In the genomic region with DNA sequence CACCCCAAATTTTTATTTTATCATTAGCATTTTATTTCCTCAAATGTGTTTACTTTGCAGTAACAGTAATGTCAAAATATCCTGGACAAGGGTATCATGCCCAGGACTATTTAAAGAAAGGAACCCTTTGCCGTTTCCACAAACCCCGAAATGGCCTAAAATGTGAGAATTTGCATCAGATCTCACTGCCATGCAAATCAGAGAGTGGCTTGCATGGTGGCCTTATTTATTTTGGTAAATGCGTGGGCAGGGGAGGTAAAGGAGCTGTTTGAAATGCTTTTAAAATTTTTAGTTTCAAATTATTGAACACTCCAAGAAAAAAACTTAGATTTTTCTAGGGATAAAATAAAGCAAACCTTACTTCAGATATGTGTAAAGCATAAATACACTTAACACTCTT, we compare ENCODE assay signal across 24 cellular contexts. TPM values are rescaled to one million over a fixed set of nuclear protein-coding genes. Genes with fewer than 3 reads are reported as not detected.
DNase-seq lines count a peak whose midpoint lies in the region; ATAC-seq and FAIRE-seq lines count a peak whose summit lies in the region.
"Had no signal": no experiment of that assay in that cellular context is flagged by ENCODE, and none has a peak within 500 bp of the region (broad histone marks: within the 10 kb centered on the region; RNA-seq: fewer than 3 reads in every experiment).

No MANE protein-coding gene starts in this region.

- DNase-seq in ureter (ENCODE audit: low spot score) (no peak), T-helper 9 cell (no peak), frontal cortex (ENCODE audit: low spot score in 2 of 2) (no peak), NCI-H345 (lab: John Stamatoyannopoulos, UW) (no peak)
- DNase-seq: activated CD4-positive, alpha-beta T cell treated with anti-CD3 and anti-CD28 coated beads, Interleukin-2, amount 50 U/mL, for 48 hours; activated naive CD4-positive, alpha-beta T cell treated with anti-CD3 and anti-CD28 coated beads for 36 hours; Caco-2; DND-41; H7; Kasumi-1; mesenchymal stem cell; NCI-H1694 treated with DMSO at 0.1 percent for 48 hours; NCI-H2171 treated with DMSO at 0.1 percent for 48 hours; NCI-H69; pancreas; stimulated activated CD4-positive, alpha-beta T cell treated with anti-CD3 and anti-CD28 coated beads, Interleukin-1b, Interleukin-23, amount 100 ng/mL, for 48 hours; stomach; T-helper 1 cell; trophoblast cell had no signal

- ATAC-seq in GM18519 (IDR thresholded peaks at IDR 0.05; ENCODE audit: low FRiP score, unreplicated experiment) (peak; percentile 67), GM21526 (IDR thresholded peaks at IDR 0.05; ENCODE audit: low FRiP score, unreplicated experiment) (peak; percentile 65), HG03378 (IDR thresholded peaks at IDR 0.05; ENCODE audit: unreplicated experiment) (peak; percentile 79)
- ATAC-seq: HepG2, left lobe of liver, pancreas had no signal

- FAIRE-seq in frontal cortex (lab: Jason Lieb, UNC): no peak
- FAIRE-seq: HepG2, pancreas had no signal

RNA-seq across cellular contexts. Expression of gene ADAT2, which starts 43.8 kb away (rescaled TPM):
- total RNA-seq in ureter (19.7 TPM), frontal cortex (4.5 TPM)

RNA-seq across cellular contexts. Expression of gene PEX3, which starts 43.9 kb away (rescaled TPM):
- 35.7 TPM for total RNA-seq in ureter
- total RNA-seq in frontal cortex: 33.8 TPM
